In genomic region chr14:100569734-100570251, GRCh38 we compare ENCODE assay signal across 20 cellular contexts. TPM values are rescaled to one million over a fixed set of nuclear protein-coding genes. Genes with fewer than 3 reads are reported as not detected.
DNase-seq lines count a peak whose midpoint lies in the region; ATAC-seq and TF ChIP-seq lines count a peak whose summit lies in the region.
"Had no signal": no experiment of that assay in that cellular context is flagged by ENCODE, and none has a peak within 500 bp of the region (broad histone marks: within the 10 kb centered on the region; RNA-seq: fewer than 3 reads in every experiment).

No MANE protein-coding gene starts in this region.

- peaks cover 9% of the 10 kb centered on the region for H3K36me3 Mint-ChIP-seq in central memory CD8-positive, alpha-beta T cell (ENCODE audit: insufficient read depth)
- H3K36me3 Mint-ChIP-seq in naive thymus-derived CD4-positive, alpha-beta T cell = no peaks in the 10 kb centered on the region

- DNase-seq in BE2C (no peak), RPMI8226 (no peak), NCI-H1048 (lab: John Stamatoyannopoulos, UW) (no peak), DMS153 treated with DMSO at 0.1 percent for 48 hours (lab: John Stamatoyannopoulos, UW; ENCODE audit: unreplicated experiment) (no peak), breast epithelium (ENCODE audit: low spot score in 2 of 2) (no peak)
- DNase-seq in central memory CD8-positive, alpha-beta T cell (ENCODE audit: low spot score in 2 of 2) = no peak
- DNase-seq in naive thymus-derived CD4-positive, alpha-beta T cell = no peak
- DNase-seq: activated CD4-positive, alpha-beta T cell treated with anti-CD3 and anti-CD28 coated beads, Interleukin-2, amount 50 U/mL, for 1 hour; adrenal gland; cerebellar nuclear complex; foreskin fibroblast; GF-D8; GOT3; NCI-H187 treated with DMSO at 0.1 percent for 48 hours; NCI-H510A; OCI-M1; uterus had no signal

- H3K27me3 Mint-ChIP-seq in central memory CD8-positive, alpha-beta T cell = peaks cover 72% of the 10 kb centered on the region
- H3K27me3 Mint-ChIP-seq in naive thymus-derived CD4-positive, alpha-beta T cell = peaks cover 5 to 57% (median 23%) of the 10 kb centered on the region in 5 donors

- peak overlapping the region; percentile 71 for H3K4me3 Mint-ChIP-seq in central memory CD8-positive, alpha-beta T cell
- H3K4me3 Mint-ChIP-seq in naive thymus-derived CD4-positive, alpha-beta T cell = peak overlapping the region in 9 of 10 donors; percentile 19 to 86 (median 71)

- H3K27ac ChIP-seq in HEK293 (ENCODE audit: extremely low read depth, low read depth, low read length) (no peak overlapping the region), breast epithelium (no peak overlapping the region)
- no peak overlapping the region for H3K27ac ChIP-seq in naive thymus-derived CD4-positive, alpha-beta T cell (ENCODE audit: low read depth, low read length)
- H3K27ac ChIP-seq: adrenal gland, right atrium auricular region, SJSA1, uterus had no signal

- ATAC-seq in central memory CD8-positive, alpha-beta T cell (replicated peaks; ENCODE audit: extremely low read depth, poor library complexity, severe bottlenecking) = no peak
- ATAC-seq in naive thymus-derived CD4-positive, alpha-beta T cell = no peak

- CTCF ChIA-PET in HEK293 (lab: Yijun Ruan, JAX) = interaction anchor here (0.8 to 1.5 kb wide), 2 partner anchors 76 to 183 kb away, joined by 3 read pairs; no protein-coding TSS in a partner anchor
- CTCF ChIA-PET in naive thymus-derived CD4-positive, alpha-beta T cell (lab: Charles Lee) = no interaction called here

- intact Hi-C loops in naive thymus-derived CD4-positive, alpha-beta T cell (cut with micrococcal nuclease) = no loop called here
- intact Hi-C loops in breast epithelium (cut with DNase I; ENCODE audit: low total_unique reads) = no loop called here

- no peak for TF ChIP-seq CTCF in BE2C (IDR thresholded peaks at IDR 0.05; ENCODE audit: low read depth, low read length)
- no peak for TF ChIP-seq CTCF in HEK293 (tag by site-specific recombination; IDR thresholded peaks at IDR 0.05)
- no peak for TF ChIP-seq CTCF in breast epithelium (IDR thresholded peaks at IDR 0.05)

- H3K4me3 ChIP-seq in BE2C (ENCODE audit: low read depth, low read length) (peak overlapping the region; percentile 75), HEK293 (ENCODE audit: low read depth, low read length) (no peak overlapping the region), breast epithelium (peak overlapping the region in 1 of 3 donors; percentile 87)
- H3K4me3 ChIP-seq in naive thymus-derived CD4-positive, alpha-beta T cell (ENCODE audit: low read length) = no peak overlapping the region
- H3K4me3 ChIP-seq: SJSA1 had no signal

- no peak for TF ChIP-seq POLR2A in breast epithelium (IDR thresholded peaks at IDR 0.05)

- no peaks in the 10 kb centered on the region for H3K9me3 ChIP-seq in BE2C
- no peaks in the 10 kb centered on the region for H3K9me3 ChIP-seq in HEK293 (ENCODE audit: control insufficient read depth, insufficient read depth, low read depth, low read length)
- no peaks in the 10 kb centered on the region for H3K9me3 ChIP-seq in naive thymus-derived CD4-positive, alpha-beta T cell (ENCODE audit: control insufficient read depth in 2 of 3, low read length in 3 of 3)
- H3K9me3 ChIP-seq in breast epithelium = no peaks in the 10 kb centered on the region
- H3K9me3 ChIP-seq: adrenal gland, right atrium auricular region, SJSA1, uterus had no signal

- H3K9me3 Mint-ChIP-seq in central memory CD8-positive, alpha-beta T cell = no peaks in the 10 kb centered on the region
- H3K9me3 Mint-ChIP-seq in naive thymus-derived CD4-positive, alpha-beta T cell = peaks cover 0 to 2% (median 0%) of the 10 kb centered on the region in 11 donors

- H3K27me3 ChIP-seq in BE2C = peaks cover 23% of the 10 kb centered on the region
- H3K27me3 ChIP-seq in naive thymus-derived CD4-positive, alpha-beta T cell (ENCODE audit: control insufficient read depth in 2 of 2, insufficient read depth in 2 of 2, low read length in 2 of 2) = peaks cover 0 to 6% of the 10 kb centered on the region in 2 donors
- peaks cover 0 to 26% of the 10 kb centered on the region in 2 donors for H3K27me3 ChIP-seq in breast epithelium
- H3K27me3 ChIP-seq: uterus had no signal

- peaks cover 15% of the 10 kb centered on the region for H3K4me1 Mint-ChIP-seq in central memory CD8-positive, alpha-beta T cell
- H3K4me1 Mint-ChIP-seq in naive thymus-derived CD4-positive, alpha-beta T cell = peaks cover 0 to 13% (median 6%) of the 10 kb centered on the region in 7 donors

- H3K36me3 ChIP-seq in BE2C (peaks cover 7% of the 10 kb centered on the region), HEK293 (ENCODE audit: control insufficient read depth in 2 of 2, insufficient read depth in 1 of 2, low read length in 2 of 2) (no peaks in the 10 kb centered on the region), breast epithelium (no peaks in the 10 kb centered on the region)
- H3K36me3 ChIP-seq in naive thymus-derived CD4-positive, alpha-beta T cell (ENCODE audit: control insufficient read depth in 2 of 3, insufficient read depth in 3 of 3, low read length in 3 of 3) = no peaks in the 10 kb centered on the region
- H3K36me3 ChIP-seq: adrenal gland, right atrium auricular region, SJSA1, uterus had no signal

- H3K27ac Mint-ChIP-seq in central memory CD8-positive, alpha-beta T cell (ENCODE audit: low read depth) = no peak overlapping the region
- H3K27ac Mint-ChIP-seq in naive thymus-derived CD4-positive, alpha-beta T cell = no peak overlapping the region

- POLR2A ChIA-PET in HEK293 (lab: Yijun Ruan, JAX) = no interaction called here
- POLR2A ChIA-PET in naive thymus-derived CD4-positive, alpha-beta T cell (lab: Charles Lee) = no interaction called here

- peaks cover 18% of the 10 kb centered on the region for H3K4me1 ChIP-seq in BE2C
- H3K4me1 ChIP-seq in HEK293 (ENCODE audit: control insufficient read depth, insufficient read depth, low read length) = no peaks in the 10 kb centered on the region; the same call in 1 of the 2 replicates
- H3K4me1 ChIP-seq in naive thymus-derived CD4-positive, alpha-beta T cell (ENCODE audit: control insufficient read depth in 2 of 2, insufficient read depth in 2 of 2, low read length in 2 of 2) = no peaks in the 10 kb centered on the region
- peaks cover 0 to 5% of the 10 kb centered on the region in 2 donors for H3K4me1 ChIP-seq in breast epithelium

TF ChIP-seq in HEK293, 187 proteins besides CTCF, POLR2A, EP300 and RAD21:
- TF ChIP-seq ZIC2 (tag by site-specific recombination; IDR thresholded peaks at IDR 0.05) (peak; percentile 56; the same call in 1 of the 2 replicates), GLIS2 (tag by site-specific recombination; IDR thresholded peaks at IDR 0.05) (0 out of 2 replicates have a peak, but pooled peaks have one; percentile 17), ZNF174 (tag by site-specific recombination; IDR thresholded peaks at IDR 0.05) (no peak), EGR2 (tag by site-specific recombination; IDR thresholded peaks at IDR 0.05; ENCODE audit: low read depth) (peak; percentile 50; the same call in 1 of the 2 replicates), ZFHX2 (tag by site-specific recombination; conservative IDR thresholded peaks at IDR 0.05) (peak; percentile 52)

RNA-seq across cellular contexts. Expression of gene BEGAIN, which starts 17.4 kb away (rescaled TPM):
- polyA plus RNA-seq in BE2C (2012; ENCODE audit: insufficient read depth, insufficient read length, low read depth) = 178 TPM
- total RNA-seq in naive thymus-derived CD4-positive, alpha-beta T cell = 1 to 10 TPM in 4 of 5 experiments, under 1 TPM in 1; 0.73 to 2.4 (median 1.5) TPM
- under 1 TPM; 0.38 to 0.64 TPM for polyA plus RNA-seq in naive thymus-derived CD4-positive, alpha-beta T cell
- 1 to 10 TPM in 2 of 3 donors, under 1 TPM in 1; 0.64 to 4.1 (median 2.0) TPM for total RNA-seq in breast epithelium
- total RNA-seq: SJSA1 had no signal
